In genomic region chr6:69408886-69409285, GRCh38 we compare ENCODE assay signal across 20 cellular contexts.
DNase-seq lines count a peak whose midpoint lies in the region; ATAC-seq and TF ChIP-seq lines count a peak whose summit lies in the region.
"Had no signal": no experiment of that assay in that cellular context is flagged by ENCODE, and none has a peak within 500 bp of the region (broad histone marks: within the 10 kb centered on the region; RNA-seq: fewer than 3 reads in every experiment).

No MANE protein-coding gene starts in this region.

- TF ChIP-seq POLR2A in NB4 (IDR thresholded peaks at IDR 0.05; ENCODE audit: extremely low read depth, insufficient read length) (no peak), gastroesophageal sphincter (IDR thresholded peaks at IDR 0.05) (no peak)

- H3K4me3 ChIP-seq in BE2C (ENCODE audit: low read depth, low read length) (no peak overlapping the region), NB4 (ENCODE audit: low read depth, low read length) (no peak overlapping the region), neuronal stem cell (ENCODE audit: low read length in 2 of 2) (no peak overlapping the region), gastroesophageal sphincter (no peak overlapping the region)
- H3K4me3 ChIP-seq: BLaER1 treated with 17β-estradiol and CSF1 and Interleukin-3, amounts not matched to agents 10 nM and 100 nM; HAP-1 had no signal

- no peak for TF ChIP-seq EP300 in gastroesophageal sphincter (IDR thresholded peaks at IDR 0.05)

- no peaks in the 10 kb centered on the region for H3K27me3 Mint-ChIP-seq in type B pancreatic cell
- H3K27me3 Mint-ChIP-seq: B cell had no signal

- no peaks in the 10 kb centered on the region for H3K36me3 Mint-ChIP-seq in type B pancreatic cell
- H3K36me3 Mint-ChIP-seq: CD14-positive monocyte; CD4-positive, alpha-beta memory T cell had no signal

- no peak overlapping the region for H3K9ac ChIP-seq in neuronal stem cell (ENCODE audit: low read depth, low read length, poor library complexity)
- H3K9ac ChIP-seq: BLaER1 treated with 17β-estradiol and CSF1 and Interleukin-3, amounts not matched to agents 10 nM and 100 nM had no signal

- H3K18ac ChIP-seq in neuronal stem cell (ENCODE audit: low read length): no peak overlapping the region

- no peak overlapping the region for H2BK12ac ChIP-seq in neuronal stem cell (ENCODE audit: low read length)

- TF ChIP-seq CTCF in BE2C (IDR thresholded peaks at IDR 0.05; ENCODE audit: low read depth, low read length) (no peak), NB4 (IDR thresholded peaks at IDR 0.05; ENCODE audit: low read depth, low read length) (no peak), gastroesophageal sphincter (IDR thresholded peaks at IDR 0.05) (no peak), type B pancreatic cell (conservative IDR thresholded peaks at IDR 0.05) (no peak)

- H3K4me2 ChIP-seq in neuronal stem cell (ENCODE audit: insufficient read depth, low read length, poor library complexity, severe bottlenecking): no peak overlapping the region
- H3K4me2 ChIP-seq: BLaER1 treated with 17β-estradiol and CSF1 and Interleukin-3, amounts not matched to agents 10 nM and 100 nM had no signal

- peaks cover 6% of the 10 kb centered on the region for H3K9me3 Mint-ChIP-seq in type B pancreatic cell

- H3K4me1 Mint-ChIP-seq in type B pancreatic cell (ENCODE audit: unreplicated experiment): no peaks in the 10 kb centered on the region
- H3K4me1 Mint-ChIP-seq: B cell; CD14-positive monocyte; CD4-positive, alpha-beta memory T cell had no signal

- ATAC-seq in GM19328 (IDR thresholded peaks at IDR 0.05; ENCODE audit: unreplicated experiment): no peak
- ATAC-seq in gastroesophageal sphincter: no peak

- no peak overlapping the region for H3K27ac Mint-ChIP-seq in type B pancreatic cell
- H3K27ac Mint-ChIP-seq: B cell, HFFc6 had no signal

- H3K4me1 ChIP-seq in BE2C (no peaks in the 10 kb centered on the region), neuronal stem cell (ENCODE audit: control insufficient read depth in 2 of 2, insufficient read depth in 1 of 2, low read depth in 1 of 2, low read length in 2 of 2) (no peaks in the 10 kb centered on the region), gastroesophageal sphincter (no peaks in the 10 kb centered on the region)
- H3K4me1 ChIP-seq: BLaER1 treated with 17β-estradiol and CSF1 and Interleukin-3, amounts not matched to agents 10 nM and 100 nM; HAP-1 had no signal

- H3K36me3 ChIP-seq in BE2C (no peaks in the 10 kb centered on the region), neuronal stem cell (replicated peaks in 1 of 2; ENCODE audit: control insufficient read depth in 2 of 2, insufficient read depth in 2 of 2, low read length in 2 of 2) (no peaks in the 10 kb centered on the region), gastroesophageal sphincter (no peaks in the 10 kb centered on the region)
- H3K36me3 ChIP-seq: BLaER1 treated with 17β-estradiol and CSF1 and Interleukin-3, amounts not matched to agents 10 nM and 100 nM; HAP-1 had no signal

- no peak overlapping the region for H4K8ac ChIP-seq in neuronal stem cell (ENCODE audit: low read depth, low read length)

- no peak overlapping the region for H2BK15ac ChIP-seq in neuronal stem cell (ENCODE audit: low read length)

- no peaks in the 10 kb centered on the region for H3K79me1 ChIP-seq in neuronal stem cell (ENCODE audit: low read depth, low read length)

- no peak overlapping the region for H2AFZ ChIP-seq in neuronal stem cell (ENCODE audit: low read length)

- no peak overlapping the region for H3K27ac ChIP-seq in neuronal stem cell (replicated peaks; ENCODE audit: low read length)
- H3K27ac ChIP-seq in gastroesophageal sphincter: no peak overlapping the region
- H3K27ac ChIP-seq: BLaER1 treated with 17β-estradiol and CSF1 and Interleukin-3, amounts not matched to agents 10 nM and 100 nM had no signal

- H3K27me3 ChIP-seq in BE2C (no peaks in the 10 kb centered on the region), neuronal stem cell (ENCODE audit: control insufficient read depth in 3 of 3, insufficient read depth in 3 of 3, low read depth in 1 of 3, low read length in 3 of 3) (no peaks in the 10 kb centered on the region), gastroesophageal sphincter (no peaks in the 10 kb centered on the region)
- H3K27me3 ChIP-seq: BLaER1 treated with 17β-estradiol and CSF1 and Interleukin-3, amounts not matched to agents 10 nM and 100 nM had no signal

- H3K23ac ChIP-seq in neuronal stem cell (ENCODE audit: low read depth, low read length, poor library complexity): no peak overlapping the region

- H3K9me3 ChIP-seq in BE2C: 0 out of 2 replicates have a peak, but pooled peaks cover 3% of the 10 kb centered on the region
- peaks cover 0 to 3% of the 10 kb centered on the region in 2 donors for H3K9me3 ChIP-seq in neuronal stem cell (replicated peaks in 1 of 2; ENCODE audit: control insufficient read depth in 2 of 2, insufficient read depth in 1 of 2, low read depth in 1 of 2, low read length in 2 of 2)
- peaks cover 0 to 18% (median 0%) of the 10 kb centered on the region in 3 donors for H3K9me3 ChIP-seq in gastroesophageal sphincter
- H3K9me3 ChIP-seq: HAP-1 had no signal

- peak overlapping the region; percentile 9 for H3K14ac ChIP-seq in neuronal stem cell (ENCODE audit: low read length)

- peak; percentile 42 for DNase-seq in BE2C
- peak; percentile 9 for DNase-seq in NB4 (ENCODE audit: low read depth)
- peak; percentile 22 for DNase-seq in astrocyte of the hippocampus (ENCODE audit: low read depth, low spot score)
- DNase-seq in neuronal stem cell (ENCODE audit: low spot score): no peak
- DNase-seq in stimulated activated CD4-positive, alpha-beta T cell treated with anti-CD3 and anti-CD28 coated beads, Interleukin-2, amount 100 ng/mL, for 24 hours: no peak
- DNase-seq in type B pancreatic cell (ENCODE audit: extremely low spot score, unreplicated experiment): no peak
- DNase-seq: Calu3, COR-L47, DMS53, DMS79 treated with DMSO at 0.1 percent for 48 hours, GF-D8, GOT3, HFFc6 had no signal

- H4K91ac ChIP-seq in neuronal stem cell (ENCODE audit: low read depth, low read length, poor library complexity): no peak overlapping the region

- H3K4ac ChIP-seq in neuronal stem cell (ENCODE audit: low read length): no peak overlapping the region

- no peak overlapping the region for H3K4me3 Mint-ChIP-seq in type B pancreatic cell
- H3K4me3 Mint-ChIP-seq: B cell; CD14-positive monocyte; CD4-positive, alpha-beta memory T cell; HFFc6 had no signal

- H2BK5ac ChIP-seq in neuronal stem cell (ENCODE audit: low read length): peak overlapping the region; percentile 13

- no peak overlapping the region for H2BK120ac ChIP-seq in neuronal stem cell (ENCODE audit: low read depth, low read length)

- no peak overlapping the region for H2AK5ac ChIP-seq in neuronal stem cell (ENCODE audit: low read depth, low read length)

- no CpG with 5 or more reads among the region's 3 CpGs for whole genome bisulfite sequencing in neuronal stem cell (ENCODE audit: extremely low coverage in 2 of 2, insufficient read length in 2 of 2, insufficient replicate concordance in 1 of 2), 2 donors
- 50% methylated on average over 2 of the region's 3 CpGs; no CpG with 5 or more reads in 1 of the 2 donors for WGBS in gastroesophageal sphincter (ENCODE audit: low coverage in 1 of 2), 2 donors

Comparison
In these comparisons a context has a peak if more than half of its experiments do, and no peak if none do; other contexts are left out.
1. DNase-seq: peak in BE2C (single experiment), NB4 (single experiment) and astrocyte of the hippocampus (single experiment); none in neuronal stem cell (single experiment), stimulated activated CD4-positive, alpha-beta T cell treated with anti-CD3 and anti-CD28 coated beads, Interleukin-2, amount 100 ng/mL, for 24 hours (0 of 2) and type B pancreatic cell (single experiment).